ENCODE assay signal across 5 cellular contexts in the genomic region with DNA sequence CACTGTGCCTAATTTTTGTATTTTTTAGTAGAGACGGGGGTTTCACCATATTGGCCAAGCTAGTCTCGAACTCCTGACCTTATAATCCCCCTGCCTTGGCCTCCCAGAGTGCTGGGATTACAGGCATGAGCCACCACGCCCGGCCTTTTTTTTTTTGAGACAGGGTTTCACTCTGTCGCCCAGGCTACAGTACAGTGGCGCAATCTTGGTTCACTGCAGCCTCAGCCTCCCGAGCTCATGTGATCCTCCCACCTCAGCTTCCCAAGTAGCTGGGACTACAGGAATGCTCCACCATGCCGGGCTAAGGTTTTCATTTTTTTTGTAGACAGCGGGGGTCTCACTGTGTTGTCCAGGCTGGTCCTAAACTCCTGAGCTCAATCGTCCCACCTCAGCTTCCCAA. TPM values are rescaled to one million over a fixed set of nuclear protein-coding genes. Genes with fewer than 3 reads are reported as not detected.
"Had no signal": no experiment of that assay in that cellular context is flagged by ENCODE, and none has a peak within 500 bp of the region (broad histone marks: within the 10 kb centered on the region; RNA-seq: fewer than 3 reads in every experiment).

No MANE protein-coding gene starts in this region.

RNA-seq across cellular contexts. Expression of a gene that starts 25.6 kb away (rescaled TPM):
- total RNA-seq: liver, mononuclear cell, natural killer cell, osteocyte, right lobe of liver had no signal
- polyA plus RNA-seq: liver had no signal
